9 cellular contexts compared by ENCODE assay signal in the genomic region with DNA sequence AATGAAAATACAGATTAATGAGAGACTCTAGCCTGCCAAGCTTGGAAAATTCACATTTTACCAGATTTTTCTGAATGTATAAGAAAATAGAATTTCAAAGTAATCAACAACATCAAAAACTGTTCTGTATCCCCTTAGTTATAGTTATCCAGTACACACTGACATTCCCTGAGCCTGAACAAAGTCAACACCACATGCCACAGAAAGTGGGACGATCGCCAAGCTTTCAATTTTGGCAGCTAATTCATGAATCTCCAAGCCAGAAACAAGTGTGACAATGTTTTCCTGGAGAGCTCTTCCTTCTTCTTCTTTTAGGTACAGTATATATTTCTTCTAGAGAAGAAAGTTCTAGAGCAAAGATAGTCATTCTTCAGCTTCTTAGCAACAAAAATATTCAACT.
DNase-seq lines count a peak whose midpoint lies in the region; ATAC-seq, FAIRE-seq and TF ChIP-seq lines count a peak whose summit lies in the region.
"Had no signal": no experiment of that assay in that cellular context is flagged by ENCODE, and none has a peak within 500 bp of the region (broad histone marks: within the 10 kb centered on the region; RNA-seq: fewer than 3 reads in every experiment).

No MANE protein-coding gene starts in this region.

- CTCF ChIA-PET in K562 (lab: Yijun Ruan, JAX; ENCODE audit: low intra/inter-chr PET ratio) = no interaction called here

- no peaks in the 10 kb centered on the region for H3K36me3 ChIP-seq in K562 (ENCODE audit: control insufficient read depth, insufficient read depth, low read length)

- no peak overlapping the region for H3K4me3 ChIP-seq in K562

- H3K4me1 ChIP-seq in K562 (replicated peaks in 1 of 2; ENCODE audit: control insufficient read depth in 2 of 2, insufficient read depth in 2 of 2, low read length in 2 of 2) = no peaks in the 10 kb centered on the region; a peak in 2 of 5 replicates

- no peak for TF ChIP-seq CTCF in K562 (IDR thresholded peaks at IDR 0.05 in 2 of 3, conservative IDR thresholded peaks at IDR 0.05 in 1 of 3; ENCODE audit: insufficient read depth in 2 of 3, low read depth in 1 of 3, low read length in 3 of 3)

- no peak for FAIRE-seq in K562 (lab: Jason Lieb, UNC)

- H3K27ac ChIP-seq in K562 (ENCODE audit: extremely low read depth, low read depth, low read length) = no peak overlapping the region

- BruUV-seq in K562 (replicated peaks; lab: Mats Ljungman, UMichigan) = no TSS peak

- H3K9me1 ChIP-seq in K562 (ENCODE audit: control insufficient read depth, insufficient read depth, low read length) = no peaks in the 10 kb centered on the region

- no peaks in the 10 kb centered on the region for H3K9me3 ChIP-seq in K562 (replicated peaks; ENCODE audit: control insufficient read depth, insufficient read depth, low read depth, low read length)

- 63% methylated on average over 2 of the region's 2 CpGs for WGBS in K562 (ENCODE audit: insufficient coverage, low coverage, missing lambda C conversion rate)

- peak; percentile 60 for ATAC-seq in Right ventricle myocardium inferior
- ATAC-seq in K562 = no peak
- ATAC-seq in HG03432 (IDR thresholded peaks at IDR 0.05; ENCODE audit: unreplicated experiment) = no peak
- ATAC-seq in GM18519 (IDR thresholded peaks at IDR 0.05; ENCODE audit: low FRiP score, unreplicated experiment) = no peak
- ATAC-seq in HG02610 (IDR thresholded peaks at IDR 0.05; ENCODE audit: unreplicated experiment) = no peak

- no peak overlapping the region for H3K9ac ChIP-seq in K562 (ENCODE audit: insufficient read depth in 1 of 2, low read depth in 2 of 2, low read length in 2 of 2)

- H3K4me2 ChIP-seq in K562 (ENCODE audit: insufficient read depth, low read length) = no peak overlapping the region

- TF ChIP-seq POLR2A in K562 (conservative IDR thresholded peaks at IDR 0.05) = no peak

- no peak for DNase-seq in Right ventricle myocardium inferior (ENCODE audit: missing footprints)
- DNase-seq in cardiac septum (ENCODE audit: low spot score) = no peak
- no peak for DNase-seq in K562 (ENCODE audit: extremely low read depth in 1 of 4, low spot score in 3 of 4)
- DNase-seq in iris pigment epithelial cell (ENCODE audit: low read depth) = peak; percentile 82
- no peak for DNase-seq in activated CD4-positive, alpha-beta T cell treated with anti-CD3 and anti-CD28 coated beads, Interleukin-2, amount 50 U/mL, for 48 hours
- DNase-seq: T-helper 2 cell had no signal

- H2AFZ ChIP-seq in K562 (ENCODE audit: low read depth, low read length) = peak overlapping the region; percentile 68

- no peaks in the 10 kb centered on the region for H3K27me3 ChIP-seq in K562 (ENCODE audit: control insufficient read depth in 2 of 2, insufficient read depth in 2 of 2, low read length in 2 of 2)

- H3K79me2 ChIP-seq in K562 (ENCODE audit: control insufficient read depth, insufficient read depth, low read length) = no peaks in the 10 kb centered on the region

- no peak for TF ChIP-seq EP300 in K562 (IDR thresholded peaks at IDR 0.05; ENCODE audit: low read length)

- POLR2A ChIA-PET in K562 (lab: Yijun Ruan, JAX) = no interaction called here

- intact Hi-C loops in Right ventricle myocardium inferior (cut with DNase I) (no loop called here), cardiac septum (cut with DNase I) (no loop called here), K562 (cut with micrococcal nuclease) (no loop called here)

- no peak for TF ChIP-seq RAD21 in K562 (CRISPR knock-in tag; conservative IDR thresholded peaks at IDR 0.05 in 1 of 2, IDR thresholded peaks at IDR 0.05 in 1 of 2)

- H4K20me1 ChIP-seq in K562 (replicated peaks; ENCODE audit: control insufficient read depth, insufficient read depth, low read length) = no peaks in the 10 kb centered on the region

- in situ Hi-C loops in K562 (cut with MboI) = no loop called here

TF ChIP-seq in K562, 482 proteins besides CTCF, POLR2A, EP300 and RAD21 (continues in another document):
- TF ChIP-seq ZBTB8A (IDR thresholded peaks at IDR 0.05; ENCODE audit: partially characterized antibody) = no peak
- TF ChIP-seq ETS2 (tag; IDR thresholded peaks at IDR 0.05; ENCODE audit: borderline replicate concordance, poor library complexity, severe bottlenecking) = no peak
- TF ChIP-seq JUND (IDR thresholded peaks at IDR 0.05; ENCODE audit: borderline replicate concordance, low read depth, low read length) = no peak
- TF ChIP-seq JUND (tag; IDR thresholded peaks at IDR 0.05; ENCODE audit: borderline replicate concordance, low read depth, low read length) = no peak
- no peak for TF ChIP-seq MBD2 (IDR thresholded peaks at IDR 0.05; ENCODE audit: borderline replicate concordance, low read depth)
- no peak for TF ChIP-seq PYGO2 (tag; IDR thresholded peaks at IDR 0.05)
- TF ChIP-seq, protein P1, sequence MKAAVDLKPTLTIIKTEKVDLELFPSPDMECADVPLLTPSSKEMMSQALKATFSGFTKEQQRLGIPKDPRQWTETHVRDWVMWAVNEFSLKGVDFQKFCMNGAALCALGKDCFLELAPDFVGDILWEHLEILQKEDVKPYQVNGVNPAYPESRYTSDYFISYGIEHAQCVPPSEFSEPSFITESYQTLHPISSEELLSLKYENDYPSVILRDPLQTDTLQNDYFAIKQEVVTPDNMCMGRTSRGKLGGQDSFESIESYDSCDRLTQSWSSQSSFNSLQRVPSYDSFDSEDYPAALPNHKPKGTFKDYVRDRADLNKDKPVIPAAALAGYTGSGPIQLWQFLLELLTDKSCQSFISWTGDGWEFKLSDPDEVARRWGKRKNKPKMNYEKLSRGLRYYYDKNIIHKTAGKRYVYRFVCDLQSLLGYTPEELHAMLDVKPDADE (conservative IDR thresholded peaks at IDR 0.05; ENCODE audit: control insufficient read depth, low read depth, low read length) = no peak
- no peak for TF ChIP-seq NCOA6 (IDR thresholded peaks at IDR 0.05)
- no peak for TF ChIP-seq RB1 (IDR thresholded peaks at IDR 0.05; ENCODE audit: low read depth)
- TF ChIP-seq, protein P2, sequence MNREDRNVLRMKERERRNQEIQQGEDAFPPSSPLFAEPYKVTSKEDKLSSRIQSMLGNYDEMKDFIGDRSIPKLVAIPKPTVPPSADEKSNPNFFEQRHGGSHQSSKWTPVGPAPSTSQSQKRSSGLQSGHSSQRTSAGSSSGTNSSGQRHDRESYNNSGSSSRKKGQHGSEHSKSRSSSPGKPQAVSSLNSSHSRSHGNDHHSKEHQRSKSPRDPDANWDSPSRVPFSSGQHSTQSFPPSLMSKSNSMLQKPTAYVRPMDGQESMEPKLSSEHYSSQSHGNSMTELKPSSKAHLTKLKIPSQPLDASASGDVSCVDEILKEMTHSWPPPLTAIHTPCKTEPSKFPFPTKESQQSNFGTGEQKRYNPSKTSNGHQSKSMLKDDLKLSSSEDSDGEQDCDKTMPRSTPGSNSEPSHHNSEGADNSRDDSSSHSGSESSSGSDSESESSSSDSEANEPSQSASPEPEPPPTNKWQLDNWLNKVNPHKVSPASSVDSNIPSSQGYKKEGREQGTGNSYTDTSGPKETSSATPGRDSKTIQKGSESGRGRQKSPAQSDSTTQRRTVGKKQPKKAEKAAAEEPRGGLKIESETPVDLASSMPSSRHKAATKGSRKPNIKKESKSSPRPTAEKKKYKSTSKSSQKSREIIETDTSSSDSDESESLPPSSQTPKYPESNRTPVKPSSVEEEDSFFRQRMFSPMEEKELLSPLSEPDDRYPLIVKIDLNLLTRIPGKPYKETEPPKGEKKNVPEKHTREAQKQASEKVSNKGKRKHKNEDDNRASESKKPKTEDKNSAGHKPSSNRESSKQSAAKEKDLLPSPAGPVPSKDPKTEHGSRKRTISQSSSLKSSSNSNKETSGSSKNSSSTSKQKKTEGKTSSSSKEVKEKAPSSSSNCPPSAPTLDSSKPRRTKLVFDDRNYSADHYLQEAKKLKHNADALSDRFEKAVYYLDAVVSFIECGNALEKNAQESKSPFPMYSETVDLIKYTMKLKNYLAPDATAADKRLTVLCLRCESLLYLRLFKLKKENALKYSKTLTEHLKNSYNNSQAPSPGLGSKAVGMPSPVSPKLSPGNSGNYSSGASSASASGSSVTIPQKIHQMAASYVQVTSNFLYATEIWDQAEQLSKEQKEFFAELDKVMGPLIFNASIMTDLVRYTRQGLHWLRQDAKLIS (CRISPR knock-in tag; IDR thresholded peaks at IDR 0.05) = no peak
